ENCODE assay signal across 8 cellular contexts in the genomic region with DNA sequence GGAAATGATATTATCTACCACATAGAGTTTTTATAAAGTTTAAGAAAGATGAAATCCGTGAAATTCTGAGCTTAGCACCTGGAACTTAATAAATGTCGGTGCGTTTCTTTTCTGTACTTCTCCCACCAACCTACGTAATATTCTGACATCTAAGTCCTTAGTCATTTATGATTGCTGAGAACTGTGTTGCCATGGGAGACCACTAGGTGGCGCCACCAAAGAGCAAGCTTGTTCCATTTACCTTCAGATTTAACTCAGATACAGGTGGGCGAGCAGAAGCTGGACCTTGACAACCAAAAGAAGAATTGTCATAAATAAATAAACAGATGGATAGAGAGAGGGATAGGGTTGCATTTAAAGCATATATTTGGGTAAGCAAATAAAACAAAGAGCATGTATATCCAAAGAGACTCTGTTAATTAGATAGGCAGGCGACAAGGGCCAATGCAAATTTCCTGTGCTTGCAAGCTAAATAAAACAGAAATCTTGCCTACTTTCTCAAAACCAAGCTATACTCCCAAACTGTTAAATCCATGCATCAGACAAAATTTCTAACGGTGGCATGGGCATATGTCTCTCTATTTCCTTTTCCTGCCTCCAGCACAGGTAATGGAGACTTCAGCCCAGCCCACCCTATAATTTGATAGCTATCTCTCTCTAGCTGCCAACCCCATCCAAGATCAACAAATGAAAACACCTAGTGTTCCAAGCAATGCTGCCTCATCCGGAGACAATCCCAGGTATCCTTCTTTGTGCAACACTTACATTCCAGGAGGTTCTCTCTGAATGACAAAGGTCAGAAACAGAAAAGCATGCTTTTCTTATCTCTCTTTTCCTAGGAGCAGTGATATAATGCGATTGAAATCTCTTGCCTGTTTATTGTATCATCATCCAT.
DNase-seq lines count a peak whose midpoint lies in the region; ATAC-seq, FAIRE-seq and TF ChIP-seq lines count a peak whose summit lies in the region.

No MANE protein-coding gene starts in this region.

- POLR2A ChIA-PET in activated naive CD8-positive, alpha-beta T cell treated with anti-CD3 and anti-CD28 coated beads, Interleukin-2, amount 10 ng/mL, durations not matched to agents 7 days and 5 days (lab: Charles Lee): no interaction called here

- H3K4me3 ChIP-seq in transverse colon: no peak overlapping the region

- no peaks in the 10 kb centered on the region for H3K36me3 Mint-ChIP-seq in activated naive CD8-positive, alpha-beta T cell treated with anti-CD3 and anti-CD28 coated beads, Interleukin-2, amount 10 ng/mL, durations not matched to agents 7 days and 5 days

- TF ChIP-seq CTCF in LNCAP (IDR thresholded peaks at IDR 0.05): peak; percentile 98
- peak; percentile 36 to 73 (median 55) for TF ChIP-seq CTCF in transverse colon (IDR thresholded peaks at IDR 0.05)

- TF ChIP-seq EP300 in transverse colon (IDR thresholded peaks at IDR 0.05; ENCODE audit: low read depth): no peak

- H3K9me3 Mint-ChIP-seq in activated naive CD8-positive, alpha-beta T cell treated with anti-CD3 and anti-CD28 coated beads, Interleukin-2, amount 10 ng/mL, durations not matched to agents 7 days and 5 days: no peaks in the 10 kb centered on the region

- H3K4me3 Mint-ChIP-seq in activated naive CD8-positive, alpha-beta T cell treated with anti-CD3 and anti-CD28 coated beads, Interleukin-2, amount 10 ng/mL, durations not matched to agents 7 days and 5 days: no peak overlapping the region

- intact Hi-C loops in transverse colon (cut with DNase I; ENCODE audit: low total_unique reads): no loop called here

- in situ Hi-C loops in transverse colon (cut with MboI; ENCODE audit: low pct_ligation_motif_present in 1 of 4, low pct_unique_long_range_greater_than_20kb in 1 of 4, low sequenced_read_pairs in 3 of 4): no loop called here

- no peak overlapping the region for H3K27ac ChIP-seq in transverse colon

- peak; percentile 53 for DNase-seq in COLO668 (lab: John Stamatoyannopoulos, UW; ENCODE audit: unreplicated experiment)
- DNase-seq in GM18507 (ENCODE audit: extremely low spot score, insufficient read length, low read depth): no peak
- DNase-seq in activated naive CD8-positive, alpha-beta T cell treated with anti-CD3 and anti-CD28 coated beads, Interleukin-2, amount 10 ng/mL, durations not matched to agents 7 days and 5 days: peak; percentile 44
- peak; percentile 63 for DNase-seq in islet precursor cell
- DNase-seq in transverse colon: peak; percentile 33
- no peak for DNase-seq in NCI-H2107 treated with DMSO at 0.1 percent for 48 hours (lab: John Stamatoyannopoulos, UW; ENCODE audit: unreplicated experiment)

- peak; percentile 72 for FAIRE-seq in GM18507 (lab: Jason Lieb, UNC)

- WGBS in transverse colon (ENCODE audit: low coverage in 1 of 2), 2 donors: 72 to 74% methylated on average over 9 to 10 of the region's 10 CpGs

- no peak overlapping the region for H3K27ac Mint-ChIP-seq in activated naive CD8-positive, alpha-beta T cell treated with anti-CD3 and anti-CD28 coated beads, Interleukin-2, amount 10 ng/mL, durations not matched to agents 7 days and 5 days

- no peak for TF ChIP-seq POLR2A in transverse colon (IDR thresholded peaks at IDR 0.05)

- H3K36me3 ChIP-seq in transverse colon: no peaks in the 10 kb centered on the region

- no peaks in the 10 kb centered on the region for H3K4me1 ChIP-seq in transverse colon

- no peaks in the 10 kb centered on the region for H3K4me1 Mint-ChIP-seq in activated naive CD8-positive, alpha-beta T cell treated with anti-CD3 and anti-CD28 coated beads, Interleukin-2, amount 10 ng/mL, durations not matched to agents 7 days and 5 days

- no peaks in the 10 kb centered on the region for H3K9me3 ChIP-seq in transverse colon

- H3K27me3 ChIP-seq in transverse colon: no peaks in the 10 kb centered on the region

- no peaks in the 10 kb centered on the region for H3K27me3 Mint-ChIP-seq in activated naive CD8-positive, alpha-beta T cell treated with anti-CD3 and anti-CD28 coated beads, Interleukin-2, amount 10 ng/mL, durations not matched to agents 7 days and 5 days

- no peak for ATAC-seq in activated naive CD8-positive, alpha-beta T cell treated with anti-CD3 and anti-CD28 coated beads, Interleukin-2, amount 10 ng/mL, durations not matched to agents 7 days and 5 days (ENCODE audit: low read depth)
- no peak for ATAC-seq in GM19455 (IDR thresholded peaks at IDR 0.05; ENCODE audit: unreplicated experiment)

Comparison
In these comparisons a context has a peak if more than half of its experiments do, and no peak if none do; other contexts are left out.
1. DNase-seq: peak in COLO668 (single experiment), activated naive CD8-positive, alpha-beta T cell treated with anti-CD3 and anti-CD28 coated beads, Interleukin-2, amount 10 ng/mL, durations not matched to agents 7 days and 5 days (single experiment), islet precursor cell (single experiment) and transverse colon (single experiment); none in GM18507 (single experiment) and NCI-H2107 treated with DMSO at 0.1 percent for 48 hours (single experiment).